1 cellular context compared by ENCODE assay signal in genomic region chr1:209132736-209133467, GRCh38.
TF ChIP-seq lines count a peak whose summit lies in the region.

No MANE protein-coding gene starts in this region.

TF ChIP-seq in WTC11, 78 proteins besides CTCF, POLR2A, EP300 and RAD21 (continued from another document):
- TF ChIP-seq NFATC4 (CRISPR knock-in tag; IDR thresholded peaks at IDR 0.05) (no peak), JAZF1 (CRISPR knock-in tag; IDR thresholded peaks at IDR 0.05) (no peak), FOXP4 (CRISPR knock-in tag; IDR thresholded peaks at IDR 0.05) (no peak), MYBL2 (CRISPR knock-in tag; IDR thresholded peaks at IDR 0.05) (no peak), GRHL2 (CRISPR knock-in tag; IDR thresholded peaks at IDR 0.05; ENCODE audit: insufficient replicate concordance, severe bottlenecking) (no peak), NR2C2 (CRISPR knock-in tag; IDR thresholded peaks at IDR 0.05) (no peak), AR (CRISPR knock-in tag; IDR thresholded peaks at IDR 0.05) (no peak), HMGXB4 (CRISPR knock-in tag; IDR thresholded peaks at IDR 0.05) (no peak), ZNF396 (CRISPR knock-in tag; IDR thresholded peaks at IDR 0.05; ENCODE audit: borderline replicate concordance) (no peak), SOX15 (CRISPR knock-in tag; IDR thresholded peaks at IDR 0.05) (no peak)
TF ChIP-seq in WTC11: peak in this region for 0.
